Comparison of ENCODE assay signal across 8 cellular contexts in genomic region chr17:46978489-46979022, GRCh38. TPM values are rescaled to one million over a fixed set of nuclear protein-coding genes. Genes with fewer than 3 reads are reported as not detected.
DNase-seq lines count a peak whose midpoint lies in the region; ATAC-seq and TF ChIP-seq lines count a peak whose summit lies in the region.
"Had no signal": no experiment of that assay in that cellular context is flagged by ENCODE, and none has a peak within 500 bp of the region (broad histone marks: within the 10 kb centered on the region; RNA-seq: fewer than 3 reads in every experiment).

No MANE protein-coding gene starts in this region.

- CTCF ChIA-PET in activated CD4-positive, alpha-beta memory T cell treated with anti-CD3 and anti-CD28 coated beads, Interleukin-2, amount 10 ng/mL, durations not matched to agents 7 days and 5 days (lab: Charles Lee) = no interaction called here

- in situ Hi-C loops in HAP-1 (cut with MboI; ENCODE audit: low sequenced_read_pairs) = no loop called here

- peak in 1 of 2 experiments; percentile 26 for DNase-seq in HAP-1 (ENCODE audit: low spot score in 2 of 2)
- no peak for DNase-seq in activated CD4-positive, alpha-beta memory T cell treated with anti-CD3 and anti-CD28 coated beads, Interleukin-2, amount 10 ng/mL, durations not matched to agents 7 days and 5 days
- DNase-seq in Right ventricle myocardium superior = no peak
- no peak for DNase-seq in retinal pigment epithelial cell (ENCODE audit: low read depth)
- no peak for DNase-seq in NK-92 (lab: John Stamatoyannopoulos, UW; ENCODE audit: unreplicated experiment)
- no peak for DNase-seq in stimulated activated CD4-positive, alpha-beta T cell treated with anti-CD3 and anti-CD28 coated beads, Interleukin-1b, Interleukin-23, amount 100 ng/mL, for 48 hours
- no peak for DNase-seq in NCI-H2107 (lab: John Stamatoyannopoulos, UW)

- H3K4me1 Mint-ChIP-seq in activated CD4-positive, alpha-beta memory T cell treated with anti-CD3 and anti-CD28 coated beads, Interleukin-2, amount 10 ng/mL, durations not matched to agents 7 days and 5 days = peaks cover 12% of the 10 kb centered on the region

- peaks cover 54% of the 10 kb centered on the region for H3K27me3 Mint-ChIP-seq in activated CD4-positive, alpha-beta memory T cell treated with anti-CD3 and anti-CD28 coated beads, Interleukin-2, amount 10 ng/mL, durations not matched to agents 7 days and 5 days

- peaks cover 19% of the 10 kb centered on the region for H3K27me3 ChIP-seq in HAP-1 (ENCODE audit: low read depth)

- no peaks in the 10 kb centered on the region for H3K36me3 Mint-ChIP-seq in activated CD4-positive, alpha-beta memory T cell treated with anti-CD3 and anti-CD28 coated beads, Interleukin-2, amount 10 ng/mL, durations not matched to agents 7 days and 5 days (ENCODE audit: low read depth)

- peak; percentile 25 for ATAC-seq in Right ventricle myocardium superior (ENCODE audit: poor library complexity)

- no peaks in the 10 kb centered on the region for H3K36me3 ChIP-seq in HAP-1 (replicated peaks)

- peak overlapping the region; percentile 60 for H3K4me3 Mint-ChIP-seq in activated CD4-positive, alpha-beta memory T cell treated with anti-CD3 and anti-CD28 coated beads, Interleukin-2, amount 10 ng/mL, durations not matched to agents 7 days and 5 days

- H3K4me1 ChIP-seq in HAP-1 = no peaks in the 10 kb centered on the region

- H3K9me3 Mint-ChIP-seq in activated CD4-positive, alpha-beta memory T cell treated with anti-CD3 and anti-CD28 coated beads, Interleukin-2, amount 10 ng/mL, durations not matched to agents 7 days and 5 days = no peaks in the 10 kb centered on the region

- no peaks in the 10 kb centered on the region for H3K9me3 ChIP-seq in HAP-1

- H3K27ac Mint-ChIP-seq in activated CD4-positive, alpha-beta memory T cell treated with anti-CD3 and anti-CD28 coated beads, Interleukin-2, amount 10 ng/mL, durations not matched to agents 7 days and 5 days = no peak overlapping the region

- POLR2A ChIA-PET in activated CD4-positive, alpha-beta memory T cell treated with anti-CD3 and anti-CD28 coated beads, Interleukin-2, amount 10 ng/mL, durations not matched to agents 7 days and 5 days (lab: Charles Lee) = no interaction called here

- intact Hi-C loops in Right ventricle myocardium superior (cut with DNase I) = no loop called here

- no peak for TF ChIP-seq CTCF in retinal pigment epithelial cell (conservative IDR thresholded peaks at IDR 0.05; ENCODE audit: low read depth, low read length)

- H3K4me3 ChIP-seq in HAP-1 (peak overlapping the region; percentile 36), retinal pigment epithelial cell (ENCODE audit: low read length) (peak overlapping the region; percentile 23)

RNA-seq across cellular contexts. Expression of gene RPRML, which starts 0.5 kb away (rescaled TPM):
- not detected for total RNA-seq in activated CD4-positive, alpha-beta memory T cell treated with anti-CD3 and anti-CD28 coated beads, Interleukin-2, amount 10 ng/mL, durations not matched to agents 7 days and 5 days
- total RNA-seq in Right ventricle myocardium superior = not detected
- total RNA-seq: T-helper 2 cell treated with Interferon-gamma antibody and Interleukin-4, amounts not matched to agents 100 ng/mL and 5 ng/mL, for 36 hours had no signal

RNA-seq across cellular contexts. Expression of gene GOSR2, which starts 55.6 kb away (rescaled TPM):
- 10 to 100 TPM; 53.2 to 56.3 TPM for total RNA-seq in activated CD4-positive, alpha-beta memory T cell treated with anti-CD3 and anti-CD28 coated beads, Interleukin-2, amount 10 ng/mL, durations not matched to agents 7 days and 5 days
- 32.0 TPM for total RNA-seq in Right ventricle myocardium superior
